Comparison of ENCODE assay signal across 20 cellular contexts in the genomic region with DNA sequence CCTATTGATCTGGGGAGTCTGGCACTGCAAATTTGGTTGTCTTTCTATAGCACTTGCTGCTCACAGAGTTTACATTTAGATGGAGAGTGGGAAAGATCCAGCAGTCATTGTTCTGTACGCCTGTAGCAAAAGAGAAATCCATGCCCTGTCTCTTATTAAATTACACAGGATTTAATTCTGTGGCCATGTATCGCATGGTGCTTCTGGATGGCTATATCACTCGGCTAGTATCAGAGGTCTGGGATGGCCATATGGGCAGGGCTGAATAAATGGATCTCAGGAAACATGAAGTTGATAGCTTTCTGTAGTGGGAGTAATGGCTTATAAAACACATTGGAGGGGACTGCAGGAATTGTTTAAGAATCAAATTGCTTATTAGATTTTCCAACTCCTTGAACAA.
A peak's percentile ranks its signal among the peaks of the same experiment; 100 is the strongest.
DNase-seq lines count a peak whose midpoint lies in the region; ATAC-seq and TF ChIP-seq lines count a peak whose summit lies in the region.
"Had no signal": no experiment of that assay in that cellular context is flagged by ENCODE, and none has a peak within 500 bp of the region (broad histone marks: within the 10 kb centered on the region; RNA-seq: fewer than 3 reads in every experiment).

No MANE protein-coding gene starts in this region.

- no peaks in the 10 kb centered on the region; the same call in 1 of the 2 replicates for H3K9me3 ChIP-seq in BE2C
- no peaks in the 10 kb centered on the region for H3K9me3 ChIP-seq in Karpas-422 (ENCODE audit: low read length)
- H3K9me3 ChIP-seq: A549, BLaER1 had no signal

- no peak overlapping the region; the same call in 1 of the 2 replicates for H3K4me3 ChIP-seq in BE2C (ENCODE audit: low read depth, low read length)
- no peak overlapping the region for H3K4me3 ChIP-seq in Karpas-422 (ENCODE audit: low read length)
- H3K4me3 ChIP-seq: A549, BLaER1 had no signal

- no peak overlapping the region for H3K27ac Mint-ChIP-seq in osteocyte (ENCODE audit: unreplicated experiment)
- H3K27ac Mint-ChIP-seq: B cell; CD14-positive monocyte; CD4-positive, alpha-beta memory T cell; CD4-positive, CD25-positive, alpha-beta regulatory T cell; CD8-positive, alpha-beta memory T cell had no signal

- DNase-seq in NCI-H82 (lab: John Stamatoyannopoulos, UW) (peak; percentile 34), NCI-H82 treated with DMSO at 0.1 percent for 48 hours (lab: John Stamatoyannopoulos, UW; ENCODE audit: unreplicated experiment) (no peak), BE2C (peak; percentile 75), SK-N-DZ (ENCODE audit: low spot score) (peak; percentile 93), osteocyte (ENCODE audit: extremely low spot score, unreplicated experiment) (no peak), COR-L47 (lab: John Stamatoyannopoulos, UW) (no peak), Karpas-422 (no peak)
- DNase-seq: AML-193; C1 segment of cervical spinal cord; CD4-positive, alpha-beta memory T cell; CD4-positive, CD25-positive, alpha-beta regulatory T cell; CD8-positive, alpha-beta memory T cell; DMS79 treated with DMSO at 0.1 percent for 48 hours; GF-D8 had no signal

- H3K36me3 Mint-ChIP-seq in osteocyte (ENCODE audit: unreplicated experiment), result peaks cover 2% of the 10 kb centered on the region
- H3K36me3 Mint-ChIP-seq: CD14-positive monocyte; CD4-positive, alpha-beta memory T cell; CD4-positive, CD25-positive, alpha-beta regulatory T cell; CD8-positive, alpha-beta memory T cell had no signal

- TF ChIP-seq CTCF in BE2C (IDR thresholded peaks at IDR 0.05; ENCODE audit: low read depth, low read length) (no peak), osteocyte (IDR thresholded peaks at IDR 0.05) (no peak)

- ATAC-seq in SK-N-SH treated with all-trans-retinoic acid at 6 μM for 48 hours, result peak; percentile 51
- ATAC-seq: A549 had no signal

- H3K27me3 ChIP-seq in BE2C (no peaks in the 10 kb centered on the region), Karpas-422 (ENCODE audit: low read length) (no peaks in the 10 kb centered on the region)
- H3K27me3 ChIP-seq: BLaER1 had no signal

- no peaks in the 10 kb centered on the region for H3K27me3 Mint-ChIP-seq in osteocyte (ENCODE audit: unreplicated experiment)
- H3K27me3 Mint-ChIP-seq: B cell; CD4-positive, alpha-beta memory T cell; CD4-positive, CD25-positive, alpha-beta regulatory T cell; CD8-positive, alpha-beta memory T cell had no signal

- H3K4me1 ChIP-seq in BE2C (peaks cover 51% of the 10 kb centered on the region), Karpas-422 (ENCODE audit: low read length) (no peaks in the 10 kb centered on the region)
- H3K4me1 ChIP-seq: BLaER1 had no signal

- peaks cover 38% of the 10 kb centered on the region for H3K4me1 Mint-ChIP-seq in osteocyte (ENCODE audit: unreplicated experiment)
- H3K4me1 Mint-ChIP-seq: B cell; CD14-positive monocyte; CD4-positive, alpha-beta memory T cell; CD4-positive, CD25-positive, alpha-beta regulatory T cell; CD8-positive, alpha-beta memory T cell had no signal

- H3K9me3 Mint-ChIP-seq in osteocyte (ENCODE audit: unreplicated experiment), result peaks cover 4% of the 10 kb centered on the region

- H3K4me3 Mint-ChIP-seq in osteocyte (ENCODE audit: unreplicated experiment), result no peak overlapping the region
- H3K4me3 Mint-ChIP-seq: B cell; CD14-positive monocyte; CD4-positive, alpha-beta memory T cell; CD4-positive, CD25-positive, alpha-beta regulatory T cell; CD8-positive, alpha-beta memory T cell had no signal

- no peak overlapping the region for H3K9ac ChIP-seq in Karpas-422 (ENCODE audit: low read length)
- H3K9ac ChIP-seq: BLaER1 had no signal

- H3K4me2 ChIP-seq in Karpas-422 (ENCODE audit: low read depth, low read length, poor library complexity, severe bottlenecking), result no peak overlapping the region
- H3K4me2 ChIP-seq: A549, BLaER1 had no signal

- H4K20me1 ChIP-seq in Karpas-422 (ENCODE audit: insufficient read depth, low read depth, low read length), result no peaks in the 10 kb centered on the region
- H4K20me1 ChIP-seq: BLaER1 had no signal

- H3K27ac ChIP-seq in Karpas-422 (ENCODE audit: low read length), result no peak overlapping the region
- H3K27ac ChIP-seq: 22Rv1, A549, BLaER1 had no signal

- no peaks in the 10 kb centered on the region for H3K79me2 ChIP-seq in Karpas-422 (ENCODE audit: low read length)

- H2AFZ ChIP-seq in Karpas-422 (ENCODE audit: low read length), result no peak overlapping the region

- H3K36me3 ChIP-seq in BE2C (no peaks in the 10 kb centered on the region), Karpas-422 (ENCODE audit: insufficient read depth, low read length) (no peaks in the 10 kb centered on the region)
- H3K36me3 ChIP-seq: BLaER1 had no signal

- H3K9me2 ChIP-seq in Karpas-422 (replicated peaks; ENCODE audit: insufficient read depth, low read length), result no peaks in the 10 kb centered on the region

TF ChIP-seq in SK-N-SH treated with all-trans-retinoic acid at 6 μM for 48 hours, 23 proteins besides CTCF, POLR2A, EP300 and RAD21 (continues in another document):
- TF ChIP-seq ISL1 (CRISPR knock-in tag; IDR thresholded peaks at IDR 0.05) (no peak), BACH2 (CRISPR knock-in tag; IDR thresholded peaks at IDR 0.05; ENCODE audit: borderline replicate concordance) (no peak), PPARA (CRISPR knock-in tag; IDR thresholded peaks at IDR 0.05; ENCODE audit: borderline replicate concordance) (no peak), SNAI2 (CRISPR knock-in tag; IDR thresholded peaks at IDR 0.05) (no peak), RARB (CRISPR knock-in tag; IDR thresholded peaks at IDR 0.05) (no peak), OSR1 (CRISPR knock-in tag; IDR thresholded peaks at IDR 0.05) (no peak), ZNF70 (CRISPR knock-in tag; IDR thresholded peaks at IDR 0.05) (no peak), ZC3H10 (CRISPR knock-in tag; IDR thresholded peaks at IDR 0.05) (no peak), CSDC2 (CRISPR knock-in tag; IDR thresholded peaks at IDR 0.05) (no peak), TOX (CRISPR knock-in tag; IDR thresholded peaks at IDR 0.05; ENCODE audit: borderline replicate concordance) (no peak), ESRRG (CRISPR knock-in tag; IDR thresholded peaks at IDR 0.05) (no peak), TCF4 (CRISPR knock-in tag; IDR thresholded peaks at IDR 0.05; ENCODE audit: borderline replicate concordance) (peak; percentile 87), ZFP3 (CRISPR knock-in tag; IDR thresholded peaks at IDR 0.05) (no peak)
- TF ChIP-seq, protein P1, sequence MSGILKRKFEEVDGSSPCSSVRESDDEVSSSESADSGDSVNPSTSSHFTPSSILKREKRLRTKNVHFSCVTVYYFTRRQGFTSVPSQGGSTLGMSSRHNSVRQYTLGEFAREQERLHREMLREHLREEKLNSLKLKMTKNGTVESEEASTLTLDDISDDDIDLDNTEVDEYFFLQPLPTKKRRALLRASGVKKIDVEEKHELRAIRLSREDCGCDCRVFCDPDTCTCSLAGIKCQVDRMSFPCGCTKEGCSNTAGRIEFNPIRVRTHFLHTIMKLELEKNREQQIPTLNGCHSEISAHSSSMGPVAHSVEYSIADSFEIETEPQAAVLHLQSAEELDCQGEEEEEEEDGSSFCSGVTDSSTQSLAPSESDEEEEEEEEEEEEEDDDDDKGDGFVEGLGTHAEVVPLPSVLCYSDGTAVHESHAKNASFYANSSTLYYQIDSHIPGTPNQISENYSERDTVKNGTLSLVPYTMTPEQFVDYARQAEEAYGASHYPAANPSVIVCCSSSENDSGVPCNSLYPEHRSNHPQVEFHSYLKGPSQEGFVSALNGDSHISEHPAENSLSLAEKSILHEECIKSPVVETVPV (CRISPR knock-in tag; IDR thresholded peaks at IDR 0.05), result 0 out of 2 replicates have a peak, but pooled peaks have one; percentile 49
- TF ChIP-seq, protein P2, sequence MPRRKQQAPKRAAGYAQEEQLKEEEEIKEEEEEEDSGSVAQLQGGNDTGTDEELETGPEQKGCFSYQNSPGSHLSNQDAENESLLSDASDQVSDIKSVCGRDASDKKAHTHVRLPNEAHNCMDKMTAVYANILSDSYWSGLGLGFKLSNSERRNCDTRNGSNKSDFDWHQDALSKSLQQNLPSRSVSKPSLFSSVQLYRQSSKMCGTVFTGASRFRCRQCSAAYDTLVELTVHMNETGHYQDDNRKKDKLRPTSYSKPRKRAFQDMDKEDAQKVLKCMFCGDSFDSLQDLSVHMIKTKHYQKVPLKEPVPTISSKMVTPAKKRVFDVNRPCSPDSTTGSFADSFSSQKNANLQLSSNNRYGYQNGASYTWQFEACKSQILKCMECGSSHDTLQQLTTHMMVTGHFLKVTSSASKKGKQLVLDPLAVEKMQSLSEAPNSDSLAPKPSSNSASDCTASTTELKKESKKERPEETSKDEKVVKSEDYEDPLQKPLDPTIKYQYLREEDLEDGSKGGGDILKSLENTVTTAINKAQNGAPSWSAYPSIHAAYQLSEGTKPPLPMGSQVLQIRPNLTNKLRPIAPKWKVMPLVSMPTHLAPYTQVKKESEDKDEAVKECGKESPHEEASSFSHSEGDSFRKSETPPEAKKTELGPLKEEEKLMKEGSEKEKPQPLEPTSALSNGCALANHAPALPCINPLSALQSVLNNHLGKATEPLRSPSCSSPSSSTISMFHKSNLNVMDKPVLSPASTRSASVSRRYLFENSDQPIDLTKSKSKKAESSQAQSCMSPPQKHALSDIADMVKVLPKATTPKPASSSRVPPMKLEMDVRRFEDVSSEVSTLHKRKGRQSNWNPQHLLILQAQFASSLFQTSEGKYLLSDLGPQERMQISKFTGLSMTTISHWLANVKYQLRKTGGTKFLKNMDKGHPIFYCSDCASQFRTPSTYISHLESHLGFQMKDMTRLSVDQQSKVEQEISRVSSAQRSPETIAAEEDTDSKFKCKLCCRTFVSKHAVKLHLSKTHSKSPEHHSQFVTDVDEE (CRISPR knock-in tag; IDR thresholded peaks at IDR 0.05), result peak; percentile 74; the same call in 1 of the 2 replicates
- TF ChIP-seq, protein P3, sequence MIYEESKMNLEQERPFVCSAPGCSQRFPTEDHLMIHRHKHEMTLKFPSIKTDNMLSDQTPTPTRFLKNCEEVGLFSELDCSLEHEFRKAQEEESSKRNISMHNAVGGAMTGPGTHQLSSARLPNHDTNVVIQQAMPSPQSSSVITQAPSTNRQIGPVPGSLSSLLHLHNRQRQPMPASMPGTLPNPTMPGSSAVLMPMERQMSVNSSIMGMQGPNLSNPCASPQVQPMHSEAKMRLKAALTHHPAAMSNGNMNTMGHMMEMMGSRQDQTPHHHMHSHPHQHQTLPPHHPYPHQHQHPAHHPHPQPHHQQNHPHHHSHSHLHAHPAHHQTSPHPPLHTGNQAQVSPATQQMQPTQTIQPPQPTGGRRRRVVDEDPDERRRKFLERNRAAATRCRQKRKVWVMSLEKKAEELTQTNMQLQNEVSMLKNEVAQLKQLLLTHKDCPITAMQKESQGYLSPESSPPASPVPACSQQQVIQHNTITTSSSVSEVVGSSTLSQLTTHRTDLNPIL (CRISPR knock-in tag; IDR thresholded peaks at IDR 0.05; ENCODE audit: low read depth), result no peak

Comparison
In these comparisons a context has a peak if more than half of its experiments do, and no peak if none do; other contexts are left out.
1. DNase-seq: peak in NCI-H82 (single experiment), BE2C (single experiment) and SK-N-DZ (single experiment); none in NCI-H82 treated with DMSO at 0.1 percent for 48 hours (single experiment), osteocyte (single experiment), COR-L47 (single experiment) and Karpas-422 (single experiment).